In genomic region chr6:149834513-149835481, GRCh38 we compare ENCODE assay signal across 8 cellular contexts. TPM values are rescaled to one million over a fixed set of nuclear protein-coding genes. Genes with fewer than 3 reads are reported as not detected.
A peak's percentile ranks its signal among the peaks of the same experiment; 100 is the strongest.
DNase-seq lines count a peak whose midpoint lies in the region; ATAC-seq and FAIRE-seq lines count a peak whose summit lies in the region.

No MANE protein-coding gene starts in this region.

- H3K23ac ChIP-seq in trophoblast cell (ENCODE audit: low read length) = no peak overlapping the region

- H3K4me1 ChIP-seq in SJSA1 (replicated peaks) (peaks cover 34% of the 10 kb centered on the region), trophoblast cell (ENCODE audit: control insufficient read depth in 1 of 2, insufficient read depth in 2 of 2, low read length in 2 of 2) (no peaks in the 10 kb centered on the region)

- H3K27ac ChIP-seq in SJSA1 = no peak overlapping the region
- no peak overlapping the region for H3K27ac ChIP-seq in trophoblast cell (ENCODE audit: low read depth, low read length)

- no peak overlapping the region for H2BK120ac ChIP-seq in trophoblast cell (ENCODE audit: insufficient read depth, low read length, poor library complexity)

- no peak overlapping the region for H2AK5ac ChIP-seq in trophoblast cell (ENCODE audit: low read length)

- no peak overlapping the region for H3K4ac ChIP-seq in trophoblast cell (ENCODE audit: low read depth, low read length)

- no peak overlapping the region for H4K91ac ChIP-seq in trophoblast cell (ENCODE audit: low read depth, low read length)

- no peak overlapping the region for H4K8ac ChIP-seq in trophoblast cell (ENCODE audit: low read depth, low read length)

- H3K4me2 ChIP-seq in trophoblast cell (ENCODE audit: low read length) = no peak overlapping the region

- no peak overlapping the region for H2BK12ac ChIP-seq in trophoblast cell (ENCODE audit: low read length)

- no peak overlapping the region for H4K12ac ChIP-seq in trophoblast cell (ENCODE audit: low read depth, low read length)

- in situ Hi-C loops in Caki2 (cut with HindIII; ENCODE audit: low pct_unique_long_range_greater_than_20kb, low sequenced_read_pairs) = no loop called here

- no CpG with 5 or more reads among the region's 5 CpGs for WGBS in trophoblast cell (ENCODE audit: extremely low coverage, insufficient coverage, insufficient read length)

- no peaks in the 10 kb centered on the region for H3K79me2 ChIP-seq in trophoblast cell (ENCODE audit: control insufficient read depth, insufficient read depth, low read length, poor library complexity)

- H3K14ac ChIP-seq in trophoblast cell (ENCODE audit: low read length) = no peak overlapping the region

- DNase-seq in Caki2 (ENCODE audit: low read depth) (peak; percentile 49), HUDEP-2 (lab: John Stamatoyannopoulos, UW; ENCODE audit: unreplicated experiment in 76 of 76) (peak in 55 of 76 experiments; percentile 16 to 80 (median 51)), SJSA1 (ENCODE audit: low read depth in 1 of 2, low spot score in 2 of 2) (peak; percentile 64 to 84), frontal cortex (ENCODE audit: low spot score in 2 of 2) (peak; percentile 28 to 42), trophoblast cell (peak; percentile 72 to 92), cortex of kidney (lab: John Stamatoyannopoulos, UW) (no peak)
- peak; percentile 64 for DNase-seq in activated gamma-delta T cell treated with anti-CD3 and anti-CD28 coated beads, Interleukin-2, amount 50 U/mL, for 16 hours (ENCODE audit: low read depth)

- H3K36me3 ChIP-seq in SJSA1 (peaks cover 56% of the 10 kb centered on the region), trophoblast cell (ENCODE audit: control insufficient read depth in 1 of 2, insufficient read depth in 2 of 2, low read length in 2 of 2) (no peaks in the 10 kb centered on the region)

- no peak for ATAC-seq in HG02885 (IDR thresholded peaks at IDR 0.05; ENCODE audit: poor library complexity, unreplicated experiment)

- no peak overlapping the region for H2BK5ac ChIP-seq in trophoblast cell (ENCODE audit: low read depth, low read length, poor library complexity)

- peak; percentile 50 for FAIRE-seq in frontal cortex (lab: Jason Lieb, UNC)

- H3K9me3 ChIP-seq in SJSA1 (replicated peaks) (no peaks in the 10 kb centered on the region), trophoblast cell (ENCODE audit: insufficient read depth, low read depth, low read length) (peaks cover 1% of the 10 kb centered on the region)

- H2AFZ ChIP-seq in trophoblast cell (ENCODE audit: insufficient read depth, low read length, poor library complexity) = no peak overlapping the region

- H3K79me1 ChIP-seq in trophoblast cell (ENCODE audit: low read length) = no peaks in the 10 kb centered on the region

- H3K4me3 ChIP-seq in SJSA1 = no peak overlapping the region
- no peak overlapping the region for H3K4me3 ChIP-seq in trophoblast cell (ENCODE audit: low read depth, low read length)

- H3K18ac ChIP-seq in trophoblast cell (ENCODE audit: low read length) = no peak overlapping the region

- H3K27me3 ChIP-seq in SJSA1 (replicated peaks) (no peaks in the 10 kb centered on the region), trophoblast cell (ENCODE audit: insufficient read depth, low read length) (no peaks in the 10 kb centered on the region)

- no peak overlapping the region for H3K9ac ChIP-seq in trophoblast cell (ENCODE audit: low read length)

RNA-seq across cellular contexts. Expression of gene LRP11, which starts 29.4 kb away (rescaled TPM):
- 18.8 and 23.2 TPM in 2 replicates for total RNA-seq in Caki2 (2014; rRNA removed; shearing (Covaris generic); ENCODE audit: low replicate concordance)
- total RNA-seq in SJSA1 (2014; rRNA removed; shearing (Covaris generic)) = 55.7 and 143 TPM in 2 replicates
- 30.6 TPM for total RNA-seq in frontal cortex
- polyA plus RNA-seq in trophoblast cell (2013) = 6.9 TPM in 2 replicates
